In the genomic region with DNA sequence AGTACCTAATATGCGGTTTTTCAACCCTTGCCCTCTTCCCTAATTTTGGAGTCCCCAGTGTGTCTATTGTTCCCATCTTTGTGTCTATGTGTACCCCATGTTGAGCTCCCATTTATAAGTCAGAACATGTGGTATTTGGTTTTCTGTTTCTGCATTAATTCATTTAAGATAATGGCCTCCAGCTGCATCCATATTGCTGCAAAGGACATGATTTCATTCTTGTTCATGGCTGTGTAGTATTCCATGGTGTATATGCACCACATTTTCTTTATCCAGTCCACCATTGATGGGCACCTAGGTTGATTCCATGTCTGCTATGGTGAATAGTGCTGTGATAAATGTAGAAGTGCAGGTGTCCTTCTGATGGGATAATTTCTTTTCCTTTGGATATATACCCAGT, we compare ENCODE assay signal across 2 cellular contexts. TPM values are rescaled to one million over a fixed set of nuclear protein-coding genes. Genes with fewer than 3 reads are reported as not detected.
"Had no signal": no experiment of that assay in that cellular context is flagged by ENCODE, and none has a peak within 500 bp of the region (broad histone marks: within the 10 kb centered on the region; RNA-seq: fewer than 3 reads in every experiment).

No MANE protein-coding gene starts in this region.

RNA-seq across cellular contexts. Expression of gene FOXD1, which starts 7.9 kb away (rescaled TPM):
- total RNA-seq: Right ventricle myocardium inferior, Right ventricle myocardium superior had no signal
